Comparison of ENCODE assay signal across 11 cellular contexts in genomic region chr22:31036671-31037550, GRCh38. TPM values are rescaled to one million over a fixed set of nuclear protein-coding genes. Genes with fewer than 3 reads are reported as not detected.
DNase-seq lines count a peak whose midpoint lies in the region; ATAC-seq, FAIRE-seq and TF ChIP-seq lines count a peak whose summit lies in the region.
"Had no signal": no experiment of that assay in that cellular context is flagged by ENCODE, and none has a peak within 500 bp of the region (broad histone marks: within the 10 kb centered on the region; RNA-seq: fewer than 3 reads in every experiment).

No MANE protein-coding gene starts in this region.

- H3K27ac ChIP-seq in astrocyte (ENCODE audit: low read depth, low read length) (no peak overlapping the region), Karpas-422 (ENCODE audit: low read length) (no peak overlapping the region)

- H3K9me2 ChIP-seq in Karpas-422 (replicated peaks; ENCODE audit: insufficient read depth, low read length) = no peaks in the 10 kb centered on the region

- H3K27me3 ChIP-seq in astrocyte (ENCODE audit: insufficient read depth, low read length) = peaks cover 4% of the 10 kb centered on the region
- no peaks in the 10 kb centered on the region for H3K27me3 ChIP-seq in Karpas-422 (ENCODE audit: low read length)

- ATAC-seq in HG03159 (IDR thresholded peaks at IDR 0.05; ENCODE audit: unreplicated experiment) = no peak

- no peak overlapping the region for H3K4me3 Mint-ChIP-seq in astrocyte (ENCODE audit: unreplicated experiment)
- H3K4me3 Mint-ChIP-seq: CD14-positive monocyte had no signal

- no peak overlapping the region for H3K27ac Mint-ChIP-seq in astrocyte (ENCODE audit: unreplicated experiment)

- H3K9me3 Mint-ChIP-seq in astrocyte (ENCODE audit: unreplicated experiment) = peaks cover 2% of the 10 kb centered on the region

- H3K4me3 ChIP-seq in astrocyte (ENCODE audit: insufficient read depth, low read depth, low read length) = no peak overlapping the region
- H3K4me3 ChIP-seq in Karpas-422 (ENCODE audit: low read length) = no peak overlapping the region

- no peaks in the 10 kb centered on the region for H3K9me3 ChIP-seq in astrocyte (ENCODE audit: insufficient read depth, low read depth, low read length)
- H3K9me3 ChIP-seq in Karpas-422 (ENCODE audit: low read length) = no peaks in the 10 kb centered on the region

- no peak overlapping the region for H3K9ac ChIP-seq in astrocyte (ENCODE audit: low read length)
- no peak overlapping the region for H3K9ac ChIP-seq in Karpas-422 (ENCODE audit: low read length)

- H3K79me2 ChIP-seq in astrocyte (ENCODE audit: insufficient read depth, low read length) (no peaks in the 10 kb centered on the region), Karpas-422 (ENCODE audit: low read length) (no peaks in the 10 kb centered on the region)

- DNase-seq in NCI-H2171 treated with DMSO at 0.1 percent for 48 hours (lab: John Stamatoyannopoulos, UW) (peak; percentile 3), NCI-H2171 (lab: John Stamatoyannopoulos, UW) (no peak), astrocyte (ENCODE audit: low read depth) (no peak), iris pigment epithelial cell (ENCODE audit: low read depth) (peak; percentile 47), urothelium cell line (ENCODE audit: low spot score) (peak; percentile 48), C1 segment of cervical spinal cord (lab: John Stamatoyannopoulos, UW) (no peak), Karpas-422 (no peak)
- DNase-seq: activated naive CD4-positive, alpha-beta T cell treated with Interleukin-2 at 50 U/mL for 16 hours; stimulated activated CD4-positive, alpha-beta T cell treated with anti-CD3 and anti-CD28 coated beads, Interleukin-4, amount 100 ng/mL, for 24 hours had no signal

- H3K36me3 ChIP-seq in astrocyte (ENCODE audit: insufficient read depth, low read length) (no peaks in the 10 kb centered on the region), Karpas-422 (ENCODE audit: insufficient read depth, low read length) (no peaks in the 10 kb centered on the region)

- TF ChIP-seq CTCF in astrocyte (IDR thresholded peaks at IDR 0.05; ENCODE audit: insufficient read depth, low read depth, low read length) = no peak

- H3K36me3 Mint-ChIP-seq in astrocyte (ENCODE audit: low read depth, unreplicated experiment) = no peaks in the 10 kb centered on the region
- H3K36me3 Mint-ChIP-seq: CD14-positive monocyte had no signal

- H3K4me1 ChIP-seq in astrocyte (ENCODE audit: insufficient read depth, low read length) (no peaks in the 10 kb centered on the region), Karpas-422 (ENCODE audit: low read length) (no peaks in the 10 kb centered on the region)

- peaks cover 6% of the 10 kb centered on the region for H3K4me1 Mint-ChIP-seq in astrocyte (ENCODE audit: low read depth, unreplicated experiment)
- H3K4me1 Mint-ChIP-seq: CD14-positive monocyte had no signal

- H3K4me2 ChIP-seq in astrocyte (ENCODE audit: low read length) (peak overlapping the region; percentile 63), Karpas-422 (ENCODE audit: low read depth, low read length, poor library complexity, severe bottlenecking) (no peak overlapping the region)

- H2AFZ ChIP-seq in astrocyte (ENCODE audit: low read depth, low read length) = no peak overlapping the region
- H2AFZ ChIP-seq in Karpas-422 (ENCODE audit: low read length) = no peak overlapping the region

- H3K27me3 Mint-ChIP-seq in astrocyte (ENCODE audit: low read depth, unreplicated experiment) = peaks cover 6% of the 10 kb centered on the region

- FAIRE-seq in astrocyte (lab: Jason Lieb, UNC) (peak; percentile 69), urothelium cell line (lab: Jason Lieb, UNC) (no peak)

- no peaks in the 10 kb centered on the region for H4K20me1 ChIP-seq in astrocyte (ENCODE audit: insufficient read depth, low read length)
- no peaks in the 10 kb centered on the region for H4K20me1 ChIP-seq in Karpas-422 (ENCODE audit: insufficient read depth, low read depth, low read length)

RNA-seq across cellular contexts. Expression of gene SMTN, which starts 44.2 kb away (rescaled TPM):
- 97.5 and 98.9 TPM in 2 replicates for total RNA-seq in astrocyte
- 23.5 and 27.9 TPM in 2 replicates for total RNA-seq in Karpas-422 (2014; rRNA removed; shearing (Covaris generic); ENCODE audit: low replicate concordance)

Comparison
In these comparisons a context has a peak if more than half of its experiments do, and no peak if none do; other contexts are left out.
1. DNase-seq: peak in NCI-H2171 treated with DMSO at 0.1 percent for 48 hours (single experiment), iris pigment epithelial cell (single experiment) and urothelium cell line (single experiment); none in NCI-H2171 (single experiment), astrocyte (single experiment), C1 segment of cervical spinal cord (0 of 14) and Karpas-422 (single experiment).